In the genomic region with DNA sequence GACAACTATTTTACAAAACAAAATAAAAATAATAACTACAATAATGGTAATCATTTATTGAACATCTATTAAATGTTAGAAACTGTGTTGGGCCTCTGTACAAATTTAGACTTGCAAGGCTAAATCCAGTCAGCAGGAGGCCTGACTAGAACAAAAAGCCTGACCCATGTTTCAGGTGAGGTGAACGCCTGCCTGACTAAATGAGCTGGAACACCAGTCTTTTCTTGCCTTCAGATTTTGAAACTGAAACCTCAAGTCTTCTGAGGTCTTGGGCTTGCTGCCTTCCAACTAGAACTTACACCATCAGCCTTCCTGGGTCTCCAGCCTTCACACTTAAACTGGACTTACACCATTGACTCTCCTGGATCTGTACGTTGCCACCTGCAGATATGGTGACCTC, we compare ENCODE assay signal across 1 cellular context.
TF ChIP-seq lines count a peak whose summit lies in the region.

No MANE protein-coding gene starts in this region.

TF ChIP-seq in GM23338, 12 proteins besides CTCF, POLR2A, EP300 and RAD21 (continued from another document):
- TF ChIP-seq, protein P1, sequence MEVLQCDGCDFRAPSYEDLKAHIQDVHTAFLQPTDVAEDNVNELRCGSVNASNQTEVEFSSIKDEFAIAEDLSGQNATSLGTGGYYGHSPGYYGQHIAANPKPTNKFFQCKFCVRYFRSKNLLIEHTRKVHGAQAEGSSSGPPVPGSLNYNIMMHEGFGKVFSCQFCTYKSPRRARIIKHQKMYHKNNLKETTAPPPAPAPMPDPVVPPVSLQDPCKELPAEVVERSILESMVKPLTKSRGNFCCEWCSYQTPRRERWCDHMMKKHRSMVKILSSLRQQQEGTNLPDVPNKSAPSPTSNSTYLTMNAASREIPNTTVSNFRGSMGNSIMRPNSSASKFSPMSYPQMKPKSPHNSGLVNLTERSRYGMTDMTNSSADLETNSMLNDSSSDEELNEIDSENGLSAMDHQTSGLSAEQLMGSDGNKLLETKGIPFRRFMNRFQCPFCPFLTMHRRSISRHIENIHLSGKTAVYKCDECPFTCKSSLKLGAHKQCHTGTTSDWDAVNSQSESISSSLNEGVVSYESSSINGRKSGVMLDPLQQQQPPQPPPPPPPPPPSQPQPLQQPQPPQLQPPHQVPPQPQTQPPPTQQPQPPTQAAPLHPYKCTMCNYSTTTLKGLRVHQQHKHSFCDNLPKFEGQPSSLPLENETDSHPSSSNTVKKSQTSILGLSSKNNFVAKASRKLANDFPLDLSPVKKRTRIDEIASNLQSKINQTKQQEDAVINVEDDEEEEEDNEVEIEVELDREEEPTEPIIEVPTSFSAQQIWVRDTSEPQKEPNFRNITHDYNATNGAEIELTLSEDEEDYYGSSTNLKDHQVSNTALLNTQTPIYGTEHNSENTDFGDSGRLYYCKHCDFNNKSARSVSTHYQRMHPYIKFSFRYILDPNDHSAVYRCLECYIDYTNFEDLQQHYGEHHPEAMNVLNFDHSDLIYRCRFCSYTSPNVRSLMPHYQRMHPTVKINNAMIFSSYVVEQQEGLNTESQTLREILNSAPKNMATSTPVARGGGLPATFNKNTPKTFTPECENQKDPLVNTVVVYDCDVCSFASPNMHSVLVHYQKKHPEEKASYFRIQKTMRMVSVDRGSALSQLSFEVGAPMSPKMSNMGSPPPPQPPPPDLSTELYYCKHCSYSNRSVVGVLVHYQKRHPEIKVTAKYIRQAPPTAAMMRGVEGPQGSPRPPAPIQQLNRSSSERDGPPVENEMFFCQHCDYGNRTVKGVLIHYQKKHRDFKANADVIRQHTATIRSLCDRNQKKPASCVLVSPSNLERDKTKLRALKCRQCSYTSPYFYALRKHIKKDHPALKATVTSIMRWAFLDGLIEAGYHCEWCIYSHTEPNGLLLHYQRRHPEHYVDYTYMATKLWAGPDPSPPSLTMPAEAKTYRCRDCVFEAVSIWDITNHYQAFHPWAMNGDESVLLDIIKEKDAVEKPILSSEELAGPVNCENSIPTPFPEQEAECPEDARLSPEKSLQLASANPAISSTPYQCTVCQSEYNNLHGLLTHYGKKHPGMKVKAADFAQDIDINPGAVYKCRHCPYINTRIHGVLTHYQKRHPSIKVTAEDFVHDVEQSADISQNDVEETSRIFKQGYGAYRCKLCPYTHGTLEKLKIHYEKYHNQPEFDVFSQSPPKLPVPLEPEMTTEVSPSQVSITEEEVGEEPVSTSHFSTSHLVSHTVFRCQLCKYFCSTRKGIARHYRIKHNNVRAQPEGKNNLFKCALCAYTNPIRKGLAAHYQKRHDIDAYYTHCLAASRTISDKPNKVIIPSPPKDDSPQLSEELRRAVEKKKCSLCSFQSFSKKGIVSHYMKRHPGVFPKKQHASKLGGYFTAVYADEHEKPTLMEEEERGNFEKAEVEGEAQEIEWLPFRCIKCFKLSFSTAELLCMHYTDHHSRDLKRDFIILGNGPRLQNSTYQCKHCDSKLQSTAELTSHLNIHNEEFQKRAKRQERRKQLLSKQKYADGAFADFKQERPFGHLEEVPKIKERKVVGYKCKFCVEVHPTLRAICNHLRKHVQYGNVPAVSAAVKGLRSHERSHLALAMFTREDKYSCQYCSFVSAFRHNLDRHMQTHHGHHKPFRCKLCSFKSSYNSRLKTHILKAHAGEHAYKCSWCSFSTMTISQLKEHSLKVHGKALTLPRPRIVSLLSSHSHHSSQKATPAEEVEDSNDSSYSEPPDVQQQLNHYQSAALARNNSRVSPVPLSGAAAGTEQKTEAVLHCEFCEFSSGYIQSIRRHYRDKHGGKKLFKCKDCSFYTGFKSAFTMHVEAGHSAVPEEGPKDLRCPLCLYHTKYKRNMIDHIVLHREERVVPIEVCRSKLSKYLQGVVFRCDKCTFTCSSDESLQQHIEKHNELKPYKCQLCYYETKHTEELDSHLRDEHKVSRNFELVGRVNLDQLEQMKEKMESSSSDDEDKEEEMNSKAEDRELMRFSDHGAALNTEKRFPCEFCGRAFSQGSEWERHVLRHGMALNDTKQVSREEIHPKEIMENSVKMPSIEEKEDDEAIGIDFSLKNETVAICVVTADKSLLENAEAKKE (CRISPR knock-in tag; IDR thresholded peaks at IDR 0.05): no peak
- TF ChIP-seq EZH2phosphoT487 (IDR thresholded peaks at IDR 0.05; ENCODE audit: unreplicated experiment): no peak
- TF ChIP-seq, protein P2, sequence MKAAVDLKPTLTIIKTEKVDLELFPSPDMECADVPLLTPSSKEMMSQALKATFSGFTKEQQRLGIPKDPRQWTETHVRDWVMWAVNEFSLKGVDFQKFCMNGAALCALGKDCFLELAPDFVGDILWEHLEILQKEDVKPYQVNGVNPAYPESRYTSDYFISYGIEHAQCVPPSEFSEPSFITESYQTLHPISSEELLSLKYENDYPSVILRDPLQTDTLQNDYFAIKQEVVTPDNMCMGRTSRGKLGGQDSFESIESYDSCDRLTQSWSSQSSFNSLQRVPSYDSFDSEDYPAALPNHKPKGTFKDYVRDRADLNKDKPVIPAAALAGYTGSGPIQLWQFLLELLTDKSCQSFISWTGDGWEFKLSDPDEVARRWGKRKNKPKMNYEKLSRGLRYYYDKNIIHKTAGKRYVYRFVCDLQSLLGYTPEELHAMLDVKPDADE (IDR thresholded peaks at IDR 0.05): no peak
